Comparison of ENCODE assay signal across 16 cellular contexts in the genomic region with DNA sequence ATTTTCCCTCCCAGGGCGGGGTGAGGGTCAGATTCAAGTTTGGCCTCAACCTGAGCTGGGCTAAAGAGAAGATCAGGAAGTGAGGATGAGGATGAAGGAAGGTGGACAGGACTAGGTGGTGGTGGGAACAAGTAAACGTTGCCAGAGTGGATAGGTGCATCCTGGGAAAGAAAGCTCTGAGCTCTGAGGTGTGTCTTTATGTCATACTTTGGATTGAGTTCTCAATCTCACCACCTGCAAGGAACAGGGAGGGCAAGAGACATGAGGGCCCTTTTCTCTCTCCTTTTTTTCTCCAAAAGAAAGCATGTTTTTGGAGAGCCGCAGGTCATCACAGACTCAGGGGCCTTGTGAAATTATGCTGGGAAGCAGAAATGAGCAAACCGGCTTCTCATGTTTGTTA. TPM values are rescaled to one million over a fixed set of nuclear protein-coding genes. Genes with fewer than 3 reads are reported as not detected.
A peak's percentile ranks its signal among the peaks of the same experiment; 100 is the strongest.
DNase-seq lines count a peak whose midpoint lies in the region; ATAC-seq and TF ChIP-seq lines count a peak whose summit lies in the region.
"Had no signal": no experiment of that assay in that cellular context is flagged by ENCODE, and none has a peak within 500 bp of the region (broad histone marks: within the 10 kb centered on the region; RNA-seq: fewer than 3 reads in every experiment).

No MANE protein-coding gene starts in this region.

- H3K4me3 Mint-ChIP-seq in GM23338 (no peak overlapping the region), activated B cell treated with CpG ODN at 0.5 μM for 24 hours (no peak overlapping the region), Calu3 (ENCODE audit: low read depth, unreplicated experiment) (no peak overlapping the region), WTC11 (no peak overlapping the region)
- H3K4me3 Mint-ChIP-seq: CD8-positive, alpha-beta memory T cell; HFFc6 had no signal

- TF ChIP-seq CTCF in GM23338 (conservative IDR thresholded peaks at IDR 0.05; ENCODE audit: low read depth in 2 of 2) = no peak
- TF ChIP-seq CTCF in activated B cell treated with CpG ODN at 0.5 μM for 24 hours (IDR thresholded peaks at IDR 0.05) = no peak
- TF ChIP-seq CTCF in Calu3 (IDR thresholded peaks at IDR 0.05; ENCODE audit: unreplicated experiment) = no peak
- TF ChIP-seq CTCF in upper lobe of left lung (IDR thresholded peaks at IDR 0.05) = no peak
- no peak for TF ChIP-seq CTCF in WTC11 (IDR thresholded peaks at IDR 0.05)

- H3K36me3 Mint-ChIP-seq in GM23338 (ENCODE audit: low read depth) (no peaks in the 10 kb centered on the region), activated B cell treated with CpG ODN at 0.5 μM for 24 hours (ENCODE audit: low read depth) (no peaks in the 10 kb centered on the region), Calu3 (ENCODE audit: insufficient read depth, unreplicated experiment) (peaks cover 5% of the 10 kb centered on the region), WTC11 (no peaks in the 10 kb centered on the region)
- H3K36me3 Mint-ChIP-seq: CD8-positive, alpha-beta memory T cell had no signal

- no peaks in the 10 kb centered on the region for H3K4me1 Mint-ChIP-seq in GM23338
- no peaks in the 10 kb centered on the region for H3K4me1 Mint-ChIP-seq in activated B cell treated with CpG ODN at 0.5 μM for 24 hours
- no peaks in the 10 kb centered on the region for H3K4me1 Mint-ChIP-seq in Calu3 (ENCODE audit: low read depth, unreplicated experiment)
- no peaks in the 10 kb centered on the region for H3K4me1 Mint-ChIP-seq in WTC11
- H3K4me1 Mint-ChIP-seq: CD8-positive, alpha-beta memory T cell had no signal

- H3K4me2 ChIP-seq in GM23338 = no peak overlapping the region
- no peak overlapping the region for H3K4me2 ChIP-seq in mesenchymal stem cell (ENCODE audit: low read length, poor library complexity, severe bottlenecking)

- CTCF ChIA-PET in activated B cell treated with CpG ODN at 0.5 μM for 24 hours (lab: Charles Lee) = interaction anchor here (0.7 kb wide), 1 partner anchor 12 kb away, joined by 3 read pairs; no protein-coding TSS in a partner anchor
- CTCF ChIA-PET in Calu3 (lab: Charles Lee) = interaction anchor here (0.8 kb wide), 1 partner anchor 74 kb away, joined by 4 read pairs; no protein-coding TSS in a partner anchor
- CTCF ChIA-PET in WTC11 (lab: Charles Lee) = interaction anchor here (0.7 to 1.4 kb wide), 4 partner anchors 73 to 182 kb away, joined by 3 to 6 read pairs (median 6); no protein-coding TSS in a partner anchor

- no peak overlapping the region for H3K9ac ChIP-seq in mesenchymal stem cell (ENCODE audit: low read length)

- intact Hi-C loops in activated B cell treated with CpG ODN at 0.5 μM for 24 hours (cut with micrococcal nuclease) = no loop called here
- intact Hi-C loops in Calu3 (cut with micrococcal nuclease; ENCODE audit: unreplicated experiment) = no loop called here

- no TSS peak for BruUV-seq in Calu3 (replicated peaks; lab: Mats Ljungman, UMichigan)

- no peaks in the 10 kb centered on the region for H3K79me1 ChIP-seq in mesenchymal stem cell (replicated peaks; ENCODE audit: low read length, poor library complexity, severe bottlenecking)

- H3K79me2 ChIP-seq in GM23338 (replicated peaks; ENCODE audit: insufficient read depth) = no peaks in the 10 kb centered on the region

- H3K9me3 ChIP-seq in mesenchymal stem cell (ENCODE audit: control insufficient read depth, low read length) = no peaks in the 10 kb centered on the region
- no peaks in the 10 kb centered on the region for H3K9me3 ChIP-seq in upper lobe of left lung
- H3K9me3 ChIP-seq: Caco-2 had no signal

- H3K36me3 ChIP-seq in GM23338 (ENCODE audit: insufficient read depth) = no peaks in the 10 kb centered on the region
- H3K36me3 ChIP-seq in mesenchymal stem cell (ENCODE audit: control insufficient read depth in 1 of 2, insufficient read depth in 2 of 2, low read depth in 1 of 2, low read length in 2 of 2) = no peaks in the 10 kb centered on the region
- H3K36me3 ChIP-seq in upper lobe of left lung = no peaks in the 10 kb centered on the region

- no peak for TF ChIP-seq EP300 in upper lobe of left lung (IDR thresholded peaks at IDR 0.05)

- H2BK120ac ChIP-seq in mesenchymal stem cell (ENCODE audit: low read depth, low read length) = no peak overlapping the region

- H3K4me1 ChIP-seq in GM23338 (ENCODE audit: insufficient read depth) (no peaks in the 10 kb centered on the region), mesenchymal stem cell (ENCODE audit: control insufficient read depth, insufficient read depth, low read depth, low read length) (peaks cover 14% of the 10 kb centered on the region), upper lobe of left lung (peaks cover 0 to 6% (median 0%) of the 10 kb centered on the region in 4 donors)

- ATAC-seq in GM23338 (no peak), activated B cell treated with CpG ODN at 0.5 μM for 24 hours (ENCODE audit: low read depth) (no peak), upper lobe of left lung (ENCODE audit: low FRiP score in 2 of 2) (no peak), WTC11 (no peak)

- no peak overlapping the region for H4K8ac ChIP-seq in mesenchymal stem cell (ENCODE audit: low read length)

- H3K9me3 Mint-ChIP-seq in GM23338 (no peaks in the 10 kb centered on the region; the same call in 2 of the 3 replicates), activated B cell treated with CpG ODN at 0.5 μM for 24 hours (no peaks in the 10 kb centered on the region), Calu3 (ENCODE audit: low read depth, unreplicated experiment) (no peaks in the 10 kb centered on the region), WTC11 (no peaks in the 10 kb centered on the region)
- H3K9me3 Mint-ChIP-seq: CD8-positive, alpha-beta memory T cell; HFFc6 had no signal

- H3K27ac ChIP-seq in GM23338 (ENCODE audit: low read depth) = no peak overlapping the region
- no peak overlapping the region for H3K27ac ChIP-seq in mesenchymal stem cell (ENCODE audit: low read length, poor library complexity, severe bottlenecking)
- no peak overlapping the region for H3K27ac ChIP-seq in upper lobe of left lung

- H2AK5ac ChIP-seq in mesenchymal stem cell (ENCODE audit: low read length, severe bottlenecking) = peak overlapping the region; percentile 12

- H3K18ac ChIP-seq in mesenchymal stem cell (ENCODE audit: low read depth in 1 of 2, low read length in 2 of 2) = no peak overlapping the region

- H3K4ac ChIP-seq in mesenchymal stem cell (ENCODE audit: low read depth in 1 of 2, low read length in 2 of 2) = no peak overlapping the region

- TF ChIP-seq POLR2A in upper lobe of left lung (IDR thresholded peaks at IDR 0.05) = no peak

- H3K27me3 ChIP-seq in GM23338 (ENCODE audit: insufficient read depth) (no peaks in the 10 kb centered on the region), mesenchymal stem cell (ENCODE audit: control insufficient read depth in 1 of 2, insufficient read depth in 1 of 2, low read length in 2 of 2) (peaks cover 10 to 74% of the 10 kb centered on the region in 2 experiments), upper lobe of left lung (peaks cover 0 to 5% (median 0%) of the 10 kb centered on the region in 4 donors)

- H3K23ac ChIP-seq in mesenchymal stem cell (ENCODE audit: low read length in 2 of 2) = no peak overlapping the region

- POLR2A ChIA-PET in activated B cell treated with CpG ODN at 0.5 μM for 24 hours (lab: Charles Lee) = no interaction called here
- POLR2A ChIA-PET in WTC11 (lab: Charles Lee) = no interaction called here

- no peak overlapping the region for H2BK15ac ChIP-seq in mesenchymal stem cell (ENCODE audit: low read depth, poor library complexity, severe bottlenecking)

- no peak overlapping the region for H2BK5ac ChIP-seq in mesenchymal stem cell (ENCODE audit: low read depth, low read length, poor library complexity, severe bottlenecking)

- H3K27me3 Mint-ChIP-seq in GM23338 (ENCODE audit: insufficient read depth, low read depth, poor library complexity) (peaks cover 9% of the 10 kb centered on the region), activated B cell treated with CpG ODN at 0.5 μM for 24 hours (peaks cover 50% of the 10 kb centered on the region), Calu3 (ENCODE audit: unreplicated experiment) (peaks cover 96% of the 10 kb centered on the region), WTC11 (ENCODE audit: low read depth) (no peaks in the 10 kb centered on the region; the same call in 1 of the 2 replicates)

- H4K91ac ChIP-seq in mesenchymal stem cell (ENCODE audit: low read length) = no peak overlapping the region

- 0 out of 2 replicates have a peak overlapping the region, but pooled peaks have one; percentile 56 for H3K27ac Mint-ChIP-seq in GM23338
- H3K27ac Mint-ChIP-seq in activated B cell treated with CpG ODN at 0.5 μM for 24 hours = peak overlapping the region; percentile 56
- no peak overlapping the region for H3K27ac Mint-ChIP-seq in Calu3 (ENCODE audit: unreplicated experiment)
- H3K27ac Mint-ChIP-seq in WTC11 = no peak overlapping the region
- H3K27ac Mint-ChIP-seq: HFFc6 had no signal

- no peak overlapping the region for H3K14ac ChIP-seq in mesenchymal stem cell (ENCODE audit: low read length in 2 of 2)

- 71% methylated on average over 4 of the region's 4 CpGs for WGBS in mesenchymal stem cell
- WGBS in upper lobe of left lung, 2 donors = 74 to 78% methylated on average over 4 of the region's 4 CpGs

- H2AFZ ChIP-seq in GM23338 (0 out of 2 replicates have a peak overlapping the region, but pooled peaks have one; percentile 52), mesenchymal stem cell (ENCODE audit: low read depth, low read length) (no peak overlapping the region)

- H3K9me2 ChIP-seq in GM23338 (ENCODE audit: insufficient read depth) = no peaks in the 10 kb centered on the region

- H4K20me1 ChIP-seq in GM23338 (replicated peaks; ENCODE audit: insufficient read depth) = no peaks in the 10 kb centered on the region; the same call in 1 of the 2 replicates

- H3F3A ChIP-seq in GM23338 (replicated peaks; ENCODE audit: low read depth) = no peaks in the 10 kb centered on the region

- no peak overlapping the region for H3K4me3 ChIP-seq in GM23338
- H3K4me3 ChIP-seq in mesenchymal stem cell (ENCODE audit: insufficient read depth in 1 of 2, low read depth in 1 of 2, low read length in 2 of 2) = no peak overlapping the region
- no peak overlapping the region for H3K4me3 ChIP-seq in upper lobe of left lung

- DNase-seq in GM23338 (ENCODE audit: low spot score) (no peak), activated B cell treated with CpG ODN at 0.5 μM for 24 hours (no peak), mesenchymal stem cell (no peak), Calu3 (no peak), upper lobe of left lung (no peak), WTC11 (ENCODE audit: low spot score) (no peak)
- DNase-seq: Caco-2; CD8-positive, alpha-beta memory T cell; DMS 273 treated with DMSO at 0.1 percent for 48 hours; GOT3; HCEC 1CT; HFFc6; KBM-7 had no signal

- peak overlapping the region in 1 of 2 experiments; percentile 15 for H2BK12ac ChIP-seq in mesenchymal stem cell (ENCODE audit: low read length in 2 of 2)

RNA-seq across cellular contexts. Expression of gene IGFL1, which starts 38.2 kb away (rescaled TPM):
- total RNA-seq in GM23338 (2014; rRNA removed; shearing (Covaris generic)) = not detected in 2 replicates
- not detected in 2 replicates for polyA plus RNA-seq in GM23338 (2016; fragmentation: Nextera tagmentation; extraction: Ambion mirVana)
- total RNA-seq in activated B cell treated with CpG ODN at 0.5 μM for 24 hours (not detected in 2 replicates), Calu3 (2022) (not detected in 2 replicates), upper lobe of left lung (not detected), WTC11 (2021) (not detected in 3 replicates)
- polyA plus RNA-seq in mesenchymal stem cell (2013, experiment 1 of 2) = not detected
- polyA plus RNA-seq in mesenchymal stem cell (2013, experiment 2 of 2) = not detected
- total RNA-seq: A673; Caco-2; CD8-positive, alpha-beta memory T cell; Daoy; HFFc6 had no signal
- polyA plus RNA-seq: BJ; CD8-positive, alpha-beta memory T cell had no signal

RNA-seq across cellular contexts. Expression of gene IGFL2, which starts 43.3 kb away (rescaled TPM):
- total RNA-seq in GM23338 (2014; rRNA removed; shearing (Covaris generic)) = not detected in 2 replicates
- not detected in 2 replicates for polyA plus RNA-seq in GM23338 (2016; fragmentation: Nextera tagmentation; extraction: Ambion mirVana)
- total RNA-seq in activated B cell treated with CpG ODN at 0.5 μM for 24 hours = not detected in 2 replicates
- not detected for polyA plus RNA-seq in mesenchymal stem cell (2013, experiment 1 of 2)
- polyA plus RNA-seq in mesenchymal stem cell (2013, experiment 2 of 2) = not detected
- not detected in 2 replicates for total RNA-seq in Calu3 (2022)
- under 1 TPM in 1 of 6 donors, not detected in 5; 0.51 TPM for total RNA-seq in upper lobe of left lung
- total RNA-seq in WTC11 (2021) = not detected in 3 replicates
- total RNA-seq: CD8-positive, alpha-beta memory T cell; Daoy; HFFc6 had no signal
- polyA plus RNA-seq: BJ; CD8-positive, alpha-beta memory T cell had no signal

Comparison
In these comparisons a context has a peak if more than half of its experiments do, and no peak if none do; other contexts are left out.
1. H3K27ac Mint-ChIP-seq: peak in GM23338 (single experiment) and activated B cell treated with CpG ODN at 0.5 μM for 24 hours (single experiment); none in Calu3 (single experiment) and WTC11 (single experiment).